Comparison of ENCODE assay signal across 8 cellular contexts in the genomic region with DNA sequence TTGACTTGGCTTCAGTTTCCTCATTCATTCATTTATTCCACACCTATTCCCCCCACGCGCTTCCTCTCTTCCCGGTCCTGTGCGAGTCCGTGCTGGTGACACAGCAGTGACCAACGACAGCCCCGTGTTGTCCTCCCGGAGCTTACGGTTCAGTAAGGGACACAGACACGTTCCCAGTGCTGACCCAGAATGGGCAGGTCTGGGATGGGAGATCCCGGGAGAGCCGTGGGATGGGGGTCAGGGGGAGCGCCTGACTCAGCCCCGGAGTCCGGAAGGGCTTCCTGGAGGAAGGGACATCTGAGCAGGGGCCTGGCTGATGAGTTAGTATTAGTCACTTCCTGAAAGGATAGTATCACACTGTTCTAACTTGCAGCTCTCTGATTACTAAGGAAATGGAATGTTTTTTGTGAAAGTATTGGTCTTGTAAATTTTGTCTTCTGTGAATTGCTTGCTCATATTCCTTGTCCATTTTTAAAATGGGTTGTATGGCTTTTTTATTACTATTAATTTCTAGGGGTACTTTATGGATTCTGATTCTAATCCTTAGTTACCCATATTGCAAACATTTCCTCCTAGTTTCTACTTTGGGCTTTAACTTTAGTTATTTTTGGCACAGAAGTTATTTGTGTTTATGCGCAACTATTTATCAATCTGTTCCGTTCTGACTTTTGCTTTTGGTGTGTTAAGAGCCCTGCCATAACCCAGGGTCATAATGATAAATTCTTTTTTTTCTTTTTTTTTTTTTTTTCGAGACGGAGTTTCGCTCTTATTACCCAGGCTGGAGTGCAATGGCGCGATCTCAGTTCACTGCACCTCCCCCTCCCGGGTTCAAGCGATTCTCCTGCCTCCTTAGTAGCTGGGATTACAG. TPM values are rescaled to one million over a fixed set of nuclear protein-coding genes. Genes with fewer than 3 reads are reported as not detected.
A peak's percentile ranks its signal among the peaks of the same experiment; 100 is the strongest.
DNase-seq lines count a peak whose midpoint lies in the region; ATAC-seq and TF ChIP-seq lines count a peak whose summit lies in the region.

No MANE protein-coding gene starts in this region.

- peak overlapping the region; percentile 93 for H3K4me3 Mint-ChIP-seq in activated CD8-positive, alpha-beta memory T cell treated with anti-CD3 and anti-CD28 coated beads, Interleukin-2, amount 10 ng/mL, durations not matched to agents 7 days and 5 days

- H3K9me2 ChIP-seq in neural cell (ENCODE audit: insufficient read depth, low read length): no peaks in the 10 kb centered on the region

- peak overlapping the region; percentile 77 for H3K4me3 ChIP-seq in AG09309 (ENCODE audit: control insufficient read depth, low read depth, low read length)
- H3K4me3 ChIP-seq in fibroblast of pulmonary artery (replicated peaks; ENCODE audit: low read depth, low read length): peak overlapping the region; percentile 71
- peak overlapping the region; percentile 84 for H3K4me3 ChIP-seq in neural cell (ENCODE audit: low read length)

- H3K36me3 ChIP-seq in neural cell (ENCODE audit: insufficient read depth, low read length): no peaks in the 10 kb centered on the region

- H3K27ac Mint-ChIP-seq in activated CD8-positive, alpha-beta memory T cell treated with anti-CD3 and anti-CD28 coated beads, Interleukin-2, amount 10 ng/mL, durations not matched to agents 7 days and 5 days: peak overlapping the region; percentile 93

- peaks cover 4% of the 10 kb centered on the region for H3K79me2 ChIP-seq in neural cell (replicated peaks; ENCODE audit: insufficient read depth, low read length)

- H3K4me1 Mint-ChIP-seq in activated CD8-positive, alpha-beta memory T cell treated with anti-CD3 and anti-CD28 coated beads, Interleukin-2, amount 10 ng/mL, durations not matched to agents 7 days and 5 days: peaks cover 59% of the 10 kb centered on the region

- TF ChIP-seq EP300 in neural cell (conservative IDR thresholded peaks at IDR 0.05; ENCODE audit: poor library complexity, severe bottlenecking): no peak

- peak overlapping the region; percentile 23 for H3K4me2 ChIP-seq in neural cell (ENCODE audit: low read length)

- CTCF ChIA-PET in activated CD8-positive, alpha-beta memory T cell treated with anti-CD3 and anti-CD28 coated beads, Interleukin-2, amount 10 ng/mL, durations not matched to agents 7 days and 5 days (lab: Charles Lee): interaction anchor here (0.7 to 27.8 kb wide), 8 partner anchors 12 to 246 kb away, joined by 3 to 1113 read pairs (median 4); a partner anchor contains a TSS

- H3K36me3 Mint-ChIP-seq in activated CD8-positive, alpha-beta memory T cell treated with anti-CD3 and anti-CD28 coated beads, Interleukin-2, amount 10 ng/mL, durations not matched to agents 7 days and 5 days: peaks cover 3% of the 10 kb centered on the region

- ATAC-seq in GM18505 (IDR thresholded peaks at IDR 0.05; ENCODE audit: unreplicated experiment) (peak; percentile 10), GM21360 (IDR thresholded peaks at IDR 0.05; ENCODE audit: unreplicated experiment) (no peak)
- ATAC-seq in activated CD8-positive, alpha-beta memory T cell treated with anti-CD3 and anti-CD28 coated beads, Interleukin-2, amount 10 ng/mL, durations not matched to agents 7 days and 5 days: peak; percentile 38

- H3K27me3 ChIP-seq in neural cell (ENCODE audit: insufficient read depth, low read depth, low read length): peaks cover 16% of the 10 kb centered on the region

- peaks cover 10% of the 10 kb centered on the region for H3K27me3 Mint-ChIP-seq in activated CD8-positive, alpha-beta memory T cell treated with anti-CD3 and anti-CD28 coated beads, Interleukin-2, amount 10 ng/mL, durations not matched to agents 7 days and 5 days

- DNase-seq in AG09309 (ENCODE audit: low read depth): peak; percentile 84
- DNase-seq in NCI-H1694 treated with DMSO at 0.1 percent for 48 hours (lab: John Stamatoyannopoulos, UW): peak; percentile 42
- DNase-seq in activated CD8-positive, alpha-beta memory T cell treated with anti-CD3 and anti-CD28 coated beads, Interleukin-2, amount 10 ng/mL, durations not matched to agents 7 days and 5 days: peak; percentile 72
- DNase-seq in fibroblast of pulmonary artery (ENCODE audit: low read depth): peak; percentile 93
- no peak for DNase-seq in NCI-H345 (lab: John Stamatoyannopoulos, UW)

- H3K27ac ChIP-seq in neural cell (ENCODE audit: low read length): peak overlapping the region; percentile 66

- H3K9me3 Mint-ChIP-seq in activated CD8-positive, alpha-beta memory T cell treated with anti-CD3 and anti-CD28 coated beads, Interleukin-2, amount 10 ng/mL, durations not matched to agents 7 days and 5 days (ENCODE audit: low read depth): no peaks in the 10 kb centered on the region

- TF ChIP-seq POLR2A in GM18505 (IDR thresholded peaks at IDR 0.05; ENCODE audit: borderline replicate concordance, extremely low read depth, insufficient read depth, insufficient read length): no peak

- peak overlapping the region; percentile 66 for H2AFZ ChIP-seq in neural cell (ENCODE audit: low read depth, low read length)

- no peaks in the 10 kb centered on the region for H3K9me3 ChIP-seq in neural cell (ENCODE audit: low read length)

- TF ChIP-seq CTCF in AG09309 (IDR thresholded peaks at IDR 0.05; ENCODE audit: control insufficient read depth, insufficient read depth, low read depth, low read length, missing control alignments) (no peak), fibroblast of pulmonary artery (IDR thresholded peaks at IDR 0.05; ENCODE audit: low read length, missing control alignments) (no peak), neural cell (IDR thresholded peaks at IDR 0.05; ENCODE audit: poor library complexity, severe bottlenecking) (no peak)

- TF ChIP-seq RAD21 in neural cell (conservative IDR thresholded peaks at IDR 0.05): no peak

- no peaks in the 10 kb centered on the region for H4K20me1 ChIP-seq in neural cell (ENCODE audit: insufficient read depth)

- H3K9ac ChIP-seq in neural cell (ENCODE audit: low read length): peak overlapping the region; percentile 73

- H3F3A ChIP-seq in neural cell (ENCODE audit: insufficient read depth, low read length, poor library complexity, severe bottlenecking): no peaks in the 10 kb centered on the region

TF ChIP-seq in neural cell, 6 proteins besides CTCF, POLR2A, EP300 and RAD21:
- TF ChIP-seq SMC3 (conservative IDR thresholded peaks at IDR 0.05; ENCODE audit: poor library complexity): no peak
- TF ChIP-seq EZH2 (IDR thresholded peaks at IDR 0.05; ENCODE audit: borderline replicate concordance, insufficient read depth, low read length, poor library complexity, severe bottlenecking): no peak
- TF ChIP-seq, protein P1, sequence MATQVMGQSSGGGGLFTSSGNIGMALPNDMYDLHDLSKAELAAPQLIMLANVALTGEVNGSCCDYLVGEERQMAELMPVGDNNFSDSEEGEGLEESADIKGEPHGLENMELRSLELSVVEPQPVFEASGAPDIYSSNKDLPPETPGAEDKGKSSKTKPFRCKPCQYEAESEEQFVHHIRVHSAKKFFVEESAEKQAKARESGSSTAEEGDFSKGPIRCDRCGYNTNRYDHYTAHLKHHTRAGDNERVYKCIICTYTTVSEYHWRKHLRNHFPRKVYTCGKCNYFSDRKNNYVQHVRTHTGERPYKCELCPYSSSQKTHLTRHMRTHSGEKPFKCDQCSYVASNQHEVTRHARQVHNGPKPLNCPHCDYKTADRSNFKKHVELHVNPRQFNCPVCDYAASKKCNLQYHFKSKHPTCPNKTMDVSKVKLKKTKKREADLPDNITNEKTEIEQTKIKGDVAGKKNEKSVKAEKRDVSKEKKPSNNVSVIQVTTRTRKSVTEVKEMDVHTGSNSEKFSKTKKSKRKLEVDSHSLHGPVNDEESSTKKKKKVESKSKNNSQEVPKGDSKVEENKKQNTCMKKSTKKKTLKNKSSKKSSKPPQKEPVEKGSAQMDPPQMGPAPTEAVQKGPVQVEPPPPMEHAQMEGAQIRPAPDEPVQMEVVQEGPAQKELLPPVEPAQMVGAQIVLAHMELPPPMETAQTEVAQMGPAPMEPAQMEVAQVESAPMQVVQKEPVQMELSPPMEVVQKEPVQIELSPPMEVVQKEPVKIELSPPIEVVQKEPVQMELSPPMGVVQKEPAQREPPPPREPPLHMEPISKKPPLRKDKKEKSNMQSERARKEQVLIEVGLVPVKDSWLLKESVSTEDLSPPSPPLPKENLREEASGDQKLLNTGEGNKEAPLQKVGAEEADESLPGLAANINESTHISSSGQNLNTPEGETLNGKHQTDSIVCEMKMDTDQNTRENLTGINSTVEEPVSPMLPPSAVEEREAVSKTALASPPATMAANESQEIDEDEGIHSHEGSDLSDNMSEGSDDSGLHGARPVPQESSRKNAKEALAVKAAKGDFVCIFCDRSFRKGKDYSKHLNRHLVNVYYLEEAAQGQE (IDR thresholded peaks at IDR 0.05; ENCODE audit: borderline replicate concordance): no peak
- no peak for TF ChIP-seq POLR2AphosphoS5 (IDR thresholded peaks at IDR 0.05)
- TF ChIP-seq TAF1 (IDR thresholded peaks at IDR 0.05; ENCODE audit: low read depth): no peak
- TF ChIP-seq MXI1 (conservative IDR thresholded peaks at IDR 0.05; ENCODE audit: poor library complexity, severe bottlenecking): no peak

RNA-seq across cellular contexts. Expression of a gene that starts 0.7 kb away (rescaled TPM):
- 10 to 100 TPM; 62.5 to 73.4 TPM for total RNA-seq in activated CD8-positive, alpha-beta memory T cell treated with anti-CD3 and anti-CD28 coated beads, Interleukin-2, amount 10 ng/mL, durations not matched to agents 7 days and 5 days
- 69.2 and 80.8 TPM in 2 replicates for polyA plus RNA-seq in neural cell
- 32.4 and 36.9 TPM in 2 replicates for polyA minus RNA-seq in neural cell

RNA-seq across cellular contexts. Expression of a gene that starts 18.0 kb away (rescaled TPM):
- total RNA-seq in activated CD8-positive, alpha-beta memory T cell treated with anti-CD3 and anti-CD28 coated beads, Interleukin-2, amount 10 ng/mL, durations not matched to agents 7 days and 5 days: 10 to 100 TPM in 1 of 2 experiments, 1 to 10 TPM in 1; 8.9 to 12.2 TPM
- polyA plus RNA-seq in neural cell: 2.3 and 2.4 TPM in 2 replicates
- polyA minus RNA-seq in neural cell: 1.7 and 2.2 TPM in 2 replicates

RNA-seq across cellular contexts. Expression of a gene that starts 19.6 kb away (rescaled TPM):
- 10 to 100 TPM in 1 of 2 experiments, 1 to 10 TPM in 1; 6.4 to 11.7 TPM for total RNA-seq in activated CD8-positive, alpha-beta memory T cell treated with anti-CD3 and anti-CD28 coated beads, Interleukin-2, amount 10 ng/mL, durations not matched to agents 7 days and 5 days
- 0.74 TPM in 1 of 2 replicates, not detected in the other for polyA plus RNA-seq in neural cell
- not detected in 2 replicates for polyA minus RNA-seq in neural cell

RNA-seq across cellular contexts. Expression of a gene that starts 43.4 kb away (rescaled TPM):
- total RNA-seq in activated CD8-positive, alpha-beta memory T cell treated with anti-CD3 and anti-CD28 coated beads, Interleukin-2, amount 10 ng/mL, durations not matched to agents 7 days and 5 days: 10 to 100 TPM in 1 of 2 experiments, 1 to 10 TPM in 1; 5.6 to 98.6 TPM
- 1.4 and 2.1 TPM in 2 replicates for polyA plus RNA-seq in neural cell
- 13.8 and 14.4 TPM in 2 replicates for polyA minus RNA-seq in neural cell

RNA-seq across cellular contexts. Expression of a gene that starts 54.1 kb away (rescaled TPM):
- 10 to 100 TPM; 26.1 to 26.8 TPM for total RNA-seq in activated CD8-positive, alpha-beta memory T cell treated with anti-CD3 and anti-CD28 coated beads, Interleukin-2, amount 10 ng/mL, durations not matched to agents 7 days and 5 days
- 28.8 and 39.0 TPM in 2 replicates for polyA plus RNA-seq in neural cell
- 31.6 and 39.0 TPM in 2 replicates for polyA minus RNA-seq in neural cell
